Comparison of ENCODE assay signal across 8 cellular contexts in the genomic region with DNA sequence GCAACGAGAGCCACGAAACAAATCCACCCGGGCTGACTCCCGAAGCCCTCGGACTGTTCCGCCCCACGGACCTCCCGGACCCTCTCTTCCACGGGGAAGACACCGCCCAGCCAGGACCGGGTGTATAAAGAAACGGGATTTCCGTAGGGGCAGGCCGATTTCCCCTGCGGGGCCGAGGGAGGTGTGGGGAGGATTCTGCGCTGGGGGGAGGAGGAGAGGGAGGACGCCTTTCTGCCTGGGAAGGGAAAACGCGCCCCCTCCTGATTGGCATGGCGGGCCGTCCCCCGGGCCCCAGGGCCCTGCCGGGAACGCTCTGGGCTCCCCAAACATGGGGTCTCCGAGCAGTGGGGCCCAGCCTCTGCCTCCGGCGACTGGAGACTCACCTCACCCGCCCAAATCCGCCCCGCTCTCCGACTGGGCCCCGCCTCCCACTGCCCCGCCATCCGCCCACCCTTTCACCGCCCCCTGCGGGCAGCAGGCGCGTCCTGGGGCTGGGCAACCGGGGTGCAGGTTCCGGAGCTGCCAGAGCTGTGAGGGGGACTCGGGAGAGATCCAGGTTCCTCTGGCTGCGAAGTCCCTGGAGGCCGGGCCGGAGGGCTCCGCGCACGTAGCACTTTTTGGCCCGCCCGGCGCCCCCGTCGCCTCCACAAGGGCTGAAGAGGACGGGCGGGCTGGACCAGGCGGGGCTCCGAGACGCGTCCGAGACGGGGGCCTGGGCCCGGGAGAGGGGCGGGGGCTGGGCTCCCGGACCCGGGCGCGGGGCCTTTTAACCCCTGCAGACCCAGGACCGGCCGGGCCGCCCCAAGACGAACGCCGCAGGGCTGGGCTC. TPM values are rescaled to one million over a fixed set of nuclear protein-coding genes. Genes with fewer than 3 reads are reported as not detected.
A peak's percentile ranks its signal among the peaks of the same experiment; 100 is the strongest.
DNase-seq lines count a peak whose midpoint lies in the region; ATAC-seq and TF ChIP-seq lines count a peak whose summit lies in the region.

No MANE protein-coding gene starts in this region.

- H3K4me1 Mint-ChIP-seq in CD4-positive, CD25-positive, alpha-beta regulatory T cell, result peaks cover under 1 to 25% (median 7%) of the 10 kb centered on the region in 4 donors
- H3K4me1 Mint-ChIP-seq in T-helper 1 cell treated with Interleukin-12 subunit alpha and Interleukin-12 subunit beta and Interleukin-4 antibody, amounts not matched to agents 30 μg/mL and 1 μg/mL, for 36 hours (ENCODE audit: low read depth), result peaks cover 9% of the 10 kb centered on the region
- H3K4me1 Mint-ChIP-seq in brain, result peaks cover 49% of the 10 kb centered on the region

- TF ChIP-seq CTCF in brain (conservative IDR thresholded peaks at IDR 0.05), result peak; percentile 42 to 53

- H3K9me3 Mint-ChIP-seq in CD4-positive, CD25-positive, alpha-beta regulatory T cell, result peaks cover 0 to 3% (median 3%) of the 10 kb centered on the region in 7 donors
- no peaks in the 10 kb centered on the region for H3K9me3 Mint-ChIP-seq in T-helper 1 cell treated with Interleukin-12 subunit alpha and Interleukin-12 subunit beta and Interleukin-4 antibody, amounts not matched to agents 30 μg/mL and 1 μg/mL, for 36 hours
- H3K9me3 Mint-ChIP-seq in brain, result peaks cover 0 to 10% (median 6%) of the 10 kb centered on the region in 5 experiments

- DNase-seq in CD4-positive, CD25-positive, alpha-beta regulatory T cell, result peak in 2 of 3 donors; percentile 71 to 74
- DNase-seq in iris pigment epithelial cell (ENCODE audit: low read depth) (peak; percentile 34), occipital lobe (lab: John Stamatoyannopoulos, UW) (no peak)
- peak; percentile 34 to 45 for DNase-seq in stimulated activated CD4-positive, alpha-beta T cell treated with anti-CD3 and anti-CD28 coated beads, Interleukin-15, amount 100 ng/mL, for 1 hour (ENCODE audit: low read depth in 1 of 2, low spot score in 1 of 2)

- peak overlapping the region in 1 of 3 donors; percentile 42 for H3K27ac Mint-ChIP-seq in CD4-positive, CD25-positive, alpha-beta regulatory T cell
- H3K27ac Mint-ChIP-seq in T-helper 1 cell treated with Interleukin-12 subunit alpha and Interleukin-12 subunit beta and Interleukin-4 antibody, amounts not matched to agents 30 μg/mL and 1 μg/mL, for 36 hours, result peak overlapping the region; percentile 20
- peak overlapping the region in 4 of 5 experiments; percentile 57 to 84 (median 71) for H3K27ac Mint-ChIP-seq in brain

- no peaks in the 10 kb centered on the region for H3K9me3 ChIP-seq in CD4-positive, CD25-positive, alpha-beta regulatory T cell (ENCODE audit: control insufficient read depth in 2 of 2, low read length in 2 of 2)

- no peak overlapping the region for H3K4me3 ChIP-seq in CD4-positive, CD25-positive, alpha-beta regulatory T cell (ENCODE audit: low read depth, low read length)

- H3K36me3 Mint-ChIP-seq in CD4-positive, CD25-positive, alpha-beta regulatory T cell, result peaks cover 13% of the 10 kb centered on the region
- H3K36me3 Mint-ChIP-seq in T-helper 1 cell treated with Interleukin-12 subunit alpha and Interleukin-12 subunit beta and Interleukin-4 antibody, amounts not matched to agents 30 μg/mL and 1 μg/mL, for 36 hours (ENCODE audit: low read depth), result peaks cover 14% of the 10 kb centered on the region
- peaks cover 47% of the 10 kb centered on the region for H3K36me3 Mint-ChIP-seq in brain

- peaks cover 10% of the 10 kb centered on the region for H3K36me3 ChIP-seq in CD4-positive, CD25-positive, alpha-beta regulatory T cell (ENCODE audit: control insufficient read depth, insufficient read depth, low read length)

- no peaks in the 10 kb centered on the region for H3K27me3 ChIP-seq in CD4-positive, CD25-positive, alpha-beta regulatory T cell (ENCODE audit: control insufficient read depth, insufficient read depth, low read length)

- peaks cover 5% of the 10 kb centered on the region for H3K27me3 Mint-ChIP-seq in CD4-positive, CD25-positive, alpha-beta regulatory T cell
- H3K27me3 Mint-ChIP-seq in T-helper 1 cell treated with Interleukin-12 subunit alpha and Interleukin-12 subunit beta and Interleukin-4 antibody, amounts not matched to agents 30 μg/mL and 1 μg/mL, for 36 hours (ENCODE audit: low read depth), result peaks cover 11% of the 10 kb centered on the region
- H3K27me3 Mint-ChIP-seq in brain, result no peaks in the 10 kb centered on the region

- H3K4me3 Mint-ChIP-seq in CD4-positive, CD25-positive, alpha-beta regulatory T cell, result peak overlapping the region; percentile 83 to 89 (median 88)
- peak overlapping the region; percentile 79 for H3K4me3 Mint-ChIP-seq in T-helper 1 cell treated with Interleukin-12 subunit alpha and Interleukin-12 subunit beta and Interleukin-4 antibody, amounts not matched to agents 30 μg/mL and 1 μg/mL, for 36 hours
- peak overlapping the region; percentile 81 to 85 (median 84) for H3K4me3 Mint-ChIP-seq in brain

- peak overlapping the region; percentile 79 for H3K27ac ChIP-seq in CD4-positive, CD25-positive, alpha-beta regulatory T cell (ENCODE audit: insufficient read depth, low read length, poor library complexity, severe bottlenecking)

- ATAC-seq in CD4-positive, CD25-positive, alpha-beta regulatory T cell (ENCODE audit: low read depth in 2 of 2), result peak; percentile 44 to 49
- peak; percentile 49 for ATAC-seq in GM19395 (IDR thresholded peaks at IDR 0.05; ENCODE audit: unreplicated experiment)
- ATAC-seq in HG03469 (IDR thresholded peaks at IDR 0.05; ENCODE audit: unreplicated experiment), result peak; percentile 23

- peaks cover 24% of the 10 kb centered on the region for H3K4me1 ChIP-seq in CD4-positive, CD25-positive, alpha-beta regulatory T cell (ENCODE audit: control insufficient read depth, insufficient read depth, low read length, poor library complexity, severe bottlenecking)

RNA-seq across cellular contexts. Expression of a gene that starts 0.6 kb away (rescaled TPM):
- total RNA-seq in CD4-positive, CD25-positive, alpha-beta regulatory T cell, result 155 TPM
- 100 to 1,000 TPM in 1 of 4 donors, 10 to 100 TPM in 3; 75.8 to 110 (median 85.2) TPM for polyA plus RNA-seq in CD4-positive, CD25-positive, alpha-beta regulatory T cell
- 1,213 TPM for polyA plus RNA-seq in brain (ENCODE audit: insufficient read depth, low read depth, low replicate concordance)
- 43.5 TPM for total RNA-seq in occipital lobe

RNA-seq across cellular contexts. Expression of a gene that starts 17.2 kb away (rescaled TPM):
- 0.20 TPM for total RNA-seq in CD4-positive, CD25-positive, alpha-beta regulatory T cell
- under 1 TPM in 3 of 4 donors, not detected in 1; 0.15 to 0.21 (median 0.19) TPM for polyA plus RNA-seq in CD4-positive, CD25-positive, alpha-beta regulatory T cell
- polyA plus RNA-seq in brain (ENCODE audit: insufficient read depth, low read depth, low replicate concordance), result 0.93 TPM
- 0.16 TPM for total RNA-seq in occipital lobe

RNA-seq across cellular contexts. Expression of a gene that starts 21.1 kb away (rescaled TPM):
- total RNA-seq in CD4-positive, CD25-positive, alpha-beta regulatory T cell, result 2.1 TPM
- under 1 TPM in 3 of 4 donors, not detected in 1; 0.10 to 0.56 (median 0.11) TPM for polyA plus RNA-seq in CD4-positive, CD25-positive, alpha-beta regulatory T cell
- polyA plus RNA-seq in brain (ENCODE audit: insufficient read depth, low read depth, low replicate concordance), result 1,308 TPM
- 214 TPM for total RNA-seq in occipital lobe

RNA-seq across cellular contexts. Expression of a gene that starts 27.6 kb away (rescaled TPM):
- total RNA-seq in CD4-positive, CD25-positive, alpha-beta regulatory T cell, result not detected
- polyA plus RNA-seq in CD4-positive, CD25-positive, alpha-beta regulatory T cell, result not detected
- not detected for polyA plus RNA-seq in brain (ENCODE audit: insufficient read depth, low read depth, low replicate concordance)
- not detected for total RNA-seq in occipital lobe

RNA-seq across cellular contexts. Expression of a gene that starts 34.0 kb away (rescaled TPM):
- 1.5 TPM for total RNA-seq in CD4-positive, CD25-positive, alpha-beta regulatory T cell
- under 1 TPM; 0.07 to 0.94 (median 0.18) TPM for polyA plus RNA-seq in CD4-positive, CD25-positive, alpha-beta regulatory T cell
- polyA plus RNA-seq in brain (ENCODE audit: insufficient read depth, low read depth, low replicate concordance), result 8.0 TPM
- total RNA-seq in occipital lobe, result 4.1 TPM

Comparison
In these comparisons a context has a peak if more than half of its experiments do, and no peak if none do; other contexts are left out.
1. RNA of a gene that starts 21.1 kb away (total RNA-seq): 214 TPM in occipital lobe (single experiment); 2.1 TPM in CD4-positive, CD25-positive, alpha-beta regulatory T cell (single experiment); every median in the first group is over 10 times any median in the second.
2. Peak in every context shown above with its lines, with median percentiles within 50 percentile points of each other: ATAC-seq and H3K4me3 Mint-ChIP-seq.